ENCODE assay signal across 14 cellular contexts in the genomic region with DNA sequence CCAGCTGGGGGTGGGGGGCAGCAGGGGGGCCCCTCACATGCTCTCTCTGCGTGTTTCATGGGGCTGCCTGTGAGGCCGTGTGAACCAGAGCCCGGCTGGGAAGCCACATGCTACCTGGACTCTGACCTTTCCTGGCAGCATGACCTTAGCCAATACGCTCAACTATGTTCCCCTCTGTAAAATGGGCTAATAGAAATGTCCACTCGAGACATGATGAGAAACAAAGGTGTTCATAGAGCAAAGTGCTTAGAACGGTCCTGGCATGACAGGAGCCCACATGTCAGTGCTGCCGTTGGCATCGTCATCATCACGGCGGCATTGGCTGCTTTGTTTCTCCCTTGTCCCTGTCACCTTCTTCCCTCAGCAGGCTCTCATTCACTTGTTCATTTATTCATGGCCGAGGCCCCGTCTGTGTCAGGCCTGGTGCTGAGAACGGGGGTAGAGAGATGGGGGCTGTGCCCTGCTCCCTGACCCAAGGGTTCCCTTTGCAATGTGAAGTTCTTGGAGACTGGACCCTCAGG.
DNase-seq lines count a peak whose midpoint lies in the region; ATAC-seq and TF ChIP-seq lines count a peak whose summit lies in the region.
"Had no signal": no experiment of that assay in that cellular context is flagged by ENCODE, and none has a peak within 500 bp of the region (broad histone marks: within the 10 kb centered on the region; RNA-seq: fewer than 3 reads in every experiment).

No MANE protein-coding gene starts in this region.

- H3K14ac ChIP-seq in H9 (ENCODE audit: insufficient read depth, low read length), result no peak overlapping the region

- TF ChIP-seq CTCF in H9 (conservative IDR thresholded peaks at IDR 0.05) (no peak), PC-3 (conservative IDR thresholded peaks at IDR 0.05; ENCODE audit: low read depth, low read length) (no peak), dorsolateral prefrontal cortex (IDR thresholded peaks at IDR 0.05 in 54 of 56, conservative IDR thresholded peaks at IDR 0.05 in 2 of 56; ENCODE audit: low read depth in 1 of 56, partially characterized antibody in 56 of 56) (no peak)

- DNase-seq in H9 (no peak), PC-3 (no peak), DMS153 treated with DMSO at 0.1 percent for 48 hours (lab: John Stamatoyannopoulos, UW; ENCODE audit: unreplicated experiment) (no peak), dorsolateral prefrontal cortex (no peak)
- peak in 1 of 9 donors; percentile 12 for DNase-seq in naive thymus-derived CD4-positive, alpha-beta T cell
- DNase-seq: activated CD8-positive, alpha-beta memory T cell treated with anti-CD3 and anti-CD28 coated beads, Interleukin-2, amount 50 U/mL, for 4 hours; effector CD4-positive, alpha-beta T cell; NCI-H1694 treated with DMSO at 0.1 percent for 48 hours; NCI-H748 treated with DMSO at 0.1 percent for 48 hours; stimulated activated CD4-positive, alpha-beta T cell treated with anti-CD3 and anti-CD28 coated beads, Interleukin-4, amount 100 ng/mL, for 4 hours had no signal

- H2BK15ac ChIP-seq in H9 (ENCODE audit: low read depth, low read length), result no peak overlapping the region

- no peak overlapping the region for H2BK5ac ChIP-seq in H9 (ENCODE audit: insufficient read length, low read length)

- POLR2A ChIA-PET in naive thymus-derived CD4-positive, alpha-beta T cell (lab: Charles Lee), result interaction anchor here (0.9 to 66.9 kb wide), 9 partner anchors 7 to 64 kb away, joined by 3 to 3353 read pairs (median 41); no protein-coding TSS in a partner anchor
- POLR2A ChIA-PET in PC-3 (lab: Charles Lee; ENCODE audit: unreplicated experiment), result no interaction called here

- peaks cover 23% of the 10 kb centered on the region for H4K20me1 ChIP-seq in BLaER1
- peaks cover 2% of the 10 kb centered on the region for H4K20me1 ChIP-seq in H9 (ENCODE audit: control insufficient read depth, insufficient read depth, insufficient read length)
- H4K20me1 ChIP-seq in PC-3 (ENCODE audit: low read length), result peaks cover 33% of the 10 kb centered on the region

- H3K27ac Mint-ChIP-seq in H9, result peak overlapping the region; percentile 40 to 77 (median 73); a peak in 2 of 7 replicates
- H3K27ac Mint-ChIP-seq in activated naive CD8-positive, alpha-beta T cell, result peak overlapping the region; percentile 95
- peak overlapping the region; percentile 79 to 100 (median 95) for H3K27ac Mint-ChIP-seq in naive thymus-derived CD4-positive, alpha-beta T cell

- no peaks in the 10 kb centered on the region for H3K23me2 ChIP-seq in H9 (ENCODE audit: insufficient read length, low read depth, low read length, poor library complexity, severe bottlenecking)

- H3K36me3 ChIP-seq in BLaER1, result no peaks in the 10 kb centered on the region
- peaks cover 0 to 6% (median 0%) of the 10 kb centered on the region in 3 experiments for H3K36me3 ChIP-seq in naive thymus-derived CD4-positive, alpha-beta T cell (ENCODE audit: control insufficient read depth in 2 of 3, insufficient read depth in 3 of 3, low read length in 3 of 3)
- H3K36me3 ChIP-seq in PC-3 (ENCODE audit: low read depth, low read length), result peaks cover 11% of the 10 kb centered on the region; the same call in 1 of the 2 replicates
- H3K36me3 ChIP-seq: right atrium auricular region had no signal

- no peak overlapping the region for H2AK5ac ChIP-seq in H9 (ENCODE audit: insufficient read length, low read length)

- ATAC-seq in naive thymus-derived CD4-positive, alpha-beta T cell, result no peak
- no peak for ATAC-seq in PC-3
- no peak for ATAC-seq in HG02763 (IDR thresholded peaks at IDR 0.05; ENCODE audit: unreplicated experiment)

- no peak overlapping the region for H3K23ac ChIP-seq in H9 (ENCODE audit: insufficient read length, low read depth, low read length)

- no peak overlapping the region for H2BK20ac ChIP-seq in H9 (ENCODE audit: low read depth, low read length, poor library complexity, severe bottlenecking)

- H3K9me3 ChIP-seq in BLaER1, result no peaks in the 10 kb centered on the region
- no peaks in the 10 kb centered on the region for H3K9me3 ChIP-seq in H9 (ENCODE audit: control insufficient read depth, low read depth, low read length)
- H3K9me3 ChIP-seq in naive thymus-derived CD4-positive, alpha-beta T cell (ENCODE audit: control insufficient read depth in 2 of 3, low read length in 3 of 3), result no peaks in the 10 kb centered on the region
- no peaks in the 10 kb centered on the region for H3K9me3 ChIP-seq in PC-3 (ENCODE audit: low read length)
- H3K9me3 ChIP-seq: right atrium auricular region had no signal

- H4K91ac ChIP-seq in H9 (ENCODE audit: insufficient read length, low read depth, low read length), result no peak overlapping the region

- peaks cover 2% of the 10 kb centered on the region for H3K79me1 ChIP-seq in H9 (ENCODE audit: insufficient read depth, low read depth, low read length, poor library complexity, severe bottlenecking)

- peaks cover 5% of the 10 kb centered on the region for H3F3A ChIP-seq in PC-3 (ENCODE audit: low read length, unreplicated experiment)

- WGBS in H9 (ENCODE audit: extremely low coverage, insufficient read length, low lambda C conversion rate), result no CpG with 5 or more reads among the region's 13 CpGs

- H3K4me2 ChIP-seq in BLaER1 (peak overlapping the region; percentile 99), H9 (ENCODE audit: insufficient read depth, insufficient read length, low read length) (no peak overlapping the region), PC-3 (ENCODE audit: low read length) (no peak overlapping the region)

- H3K27me3 ChIP-seq in BLaER1 (no peaks in the 10 kb centered on the region), H9 (ENCODE audit: insufficient read depth, low read length) (no peaks in the 10 kb centered on the region), PC-3 (ENCODE audit: low read length) (no peaks in the 10 kb centered on the region), dorsolateral prefrontal cortex (no peaks in the 10 kb centered on the region)
- no peaks in the 10 kb centered on the region for H3K27me3 ChIP-seq in naive thymus-derived CD4-positive, alpha-beta T cell (ENCODE audit: control insufficient read depth in 2 of 2, insufficient read depth in 2 of 2, low read length in 2 of 2)
- H3K27me3 ChIP-seq: right atrium auricular region had no signal

- H3T11ph ChIP-seq in H9 (ENCODE audit: low read length), result no peak overlapping the region

- no peak overlapping the region for H4K8ac ChIP-seq in H9 (replicated peaks; ENCODE audit: insufficient read length, low read depth, low read length)

- no peak overlapping the region for H3K18ac ChIP-seq in H9 (ENCODE audit: insufficient read length, low read depth, low read length)

- H3K27me3 Mint-ChIP-seq in H9 (ENCODE audit: low read depth), result no peaks in the 10 kb centered on the region
- no peaks in the 10 kb centered on the region for H3K27me3 Mint-ChIP-seq in activated naive CD8-positive, alpha-beta T cell
- H3K27me3 Mint-ChIP-seq in naive thymus-derived CD4-positive, alpha-beta T cell, result no peaks in the 10 kb centered on the region

- CTCF ChIA-PET in naive thymus-derived CD4-positive, alpha-beta T cell (lab: Charles Lee), result interaction anchor here (0.5 to 8.9 kb wide), 14 partner anchors 9 to 101 kb away, joined by 3 to 114 read pairs (median 5); no protein-coding TSS in a partner anchor
- CTCF ChIA-PET in PC-3 (lab: Charles Lee), result no interaction called here

- peak overlapping the region; percentile 52 for H3K4me3 ChIP-seq in BLaER1
- peak overlapping the region; percentile 67 for H3K4me3 ChIP-seq in naive thymus-derived CD4-positive, alpha-beta T cell (ENCODE audit: low read length)
- no peak overlapping the region for H3K4me3 ChIP-seq in PC-3 (ENCODE audit: low read length)
- H3K4me3 ChIP-seq in dorsolateral prefrontal cortex, result no peak overlapping the region
- H3K4me3 ChIP-seq: right atrium auricular region had no signal

- H2BK12ac ChIP-seq in H9 (ENCODE audit: insufficient read length, low read depth, low read length), result no peak overlapping the region

- H3K9me3 Mint-ChIP-seq in H9, result no peaks in the 10 kb centered on the region
- no peaks in the 10 kb centered on the region for H3K9me3 Mint-ChIP-seq in activated naive CD8-positive, alpha-beta T cell (ENCODE audit: low read depth)
- peaks cover 0 to 3% (median 0%) of the 10 kb centered on the region in 11 donors for H3K9me3 Mint-ChIP-seq in naive thymus-derived CD4-positive, alpha-beta T cell

- H4K5ac ChIP-seq in H9 (ENCODE audit: insufficient read length, low read depth, low read length), result no peak overlapping the region

- H3K4ac ChIP-seq in H9 (ENCODE audit: low read depth, low read length), result no peak overlapping the region

- no peaks in the 10 kb centered on the region for H3K9me2 ChIP-seq in PC-3 (replicated peaks; ENCODE audit: low read length)

- H3K4me3 Mint-ChIP-seq in H9, result peak overlapping the region in 1 of 2 experiments; percentile 46; a peak in 1 of 5 replicates
- H3K4me3 Mint-ChIP-seq in activated naive CD8-positive, alpha-beta T cell, result peak overlapping the region; percentile 91
- H3K4me3 Mint-ChIP-seq in naive thymus-derived CD4-positive, alpha-beta T cell, result peak overlapping the region; percentile 73 to 98 (median 94)

- H3K4me1 Mint-ChIP-seq in H9, result peaks cover 52 to 81% of the 10 kb centered on the region in 2 experiments
- peaks cover 91% of the 10 kb centered on the region for H3K4me1 Mint-ChIP-seq in activated naive CD8-positive, alpha-beta T cell (ENCODE audit: low read depth)
- H3K4me1 Mint-ChIP-seq in naive thymus-derived CD4-positive, alpha-beta T cell, result peaks cover 60 to 94% (median 86%) of the 10 kb centered on the region in 7 donors

- H3K4me1 ChIP-seq in BLaER1 (peaks cover 100% of the 10 kb centered on the region), H9 (ENCODE audit: insufficient read depth, low read length) (peaks cover 11% of the 10 kb centered on the region; the same call in 1 of the 2 replicates), PC-3 (ENCODE audit: insufficient read depth, low read length) (peaks cover 30% of the 10 kb centered on the region)
- peaks cover 68 to 98% of the 10 kb centered on the region in 2 donors for H3K4me1 ChIP-seq in naive thymus-derived CD4-positive, alpha-beta T cell (ENCODE audit: control insufficient read depth in 2 of 2, insufficient read depth in 2 of 2, low read length in 2 of 2)

- intact Hi-C loops in naive thymus-derived CD4-positive, alpha-beta T cell (cut with micrococcal nuclease), result loop anchor here (5.0 kb wide), 2 partner anchors 35 to 580 kb away; no protein-coding TSS in a partner anchor
- intact Hi-C loops in PC-3 (cut with micrococcal nuclease) (no loop called here), dorsolateral prefrontal cortex (cut with DNase I) (no loop called here)

- no TSS peak for BruUV-seq in PC-3 (replicated peaks; lab: Mats Ljungman, UMichigan)

- H3K9ac ChIP-seq in BLaER1 (peak overlapping the region; percentile 85), H9 (ENCODE audit: extremely low read depth, insufficient read length, low read length) (no peak overlapping the region), PC-3 (ENCODE audit: low read length) (no peak overlapping the region)

- no peak overlapping the region for H2BK120ac ChIP-seq in H9 (ENCODE audit: low read depth, low read length, poor library complexity, severe bottlenecking)

- H3K27ac ChIP-seq in BLaER1, result peak overlapping the region; percentile 99
- no peak overlapping the region for H3K27ac ChIP-seq in H9 (ENCODE audit: insufficient read length, low read depth, low read length)
- H3K27ac ChIP-seq in naive thymus-derived CD4-positive, alpha-beta T cell (ENCODE audit: low read depth, low read length), result peak overlapping the region; percentile 92
- H3K27ac ChIP-seq in PC-3 (ENCODE audit: low read length), result no peak overlapping the region
- peak overlapping the region in 2 of 59 donors; percentile 18 to 91 for H3K27ac ChIP-seq in dorsolateral prefrontal cortex
- H3K27ac ChIP-seq: right atrium auricular region had no signal

- no peak overlapping the region for H2AFZ ChIP-seq in H9 (ENCODE audit: low read length)
- H2AFZ ChIP-seq in PC-3 (ENCODE audit: low read length), result no peak overlapping the region

- no peak overlapping the region for H3K56ac ChIP-seq in H9 (ENCODE audit: insufficient read length, low read depth, low read length)

- H3K79me2 ChIP-seq in H9 (ENCODE audit: insufficient read depth, low read length) (peaks cover 3% of the 10 kb centered on the region; the same call in 1 of the 2 replicates), PC-3 (ENCODE audit: low read length) (peaks cover 91% of the 10 kb centered on the region)

- H3K36me3 Mint-ChIP-seq in H9 (ENCODE audit: insufficient read depth in 1 of 3, low read depth in 3 of 3), result peaks cover 0 to 2% (median 0%) of the 10 kb centered on the region in 3 experiments; a peak in 1 of 7 replicates
- H3K36me3 Mint-ChIP-seq in activated naive CD8-positive, alpha-beta T cell, result no peaks in the 10 kb centered on the region
- H3K36me3 Mint-ChIP-seq in naive thymus-derived CD4-positive, alpha-beta T cell, result peaks cover 0 to 18% (median 0%) of the 10 kb centered on the region in 5 donors

Comparison
In these comparisons a context has a peak if more than half of its experiments do, and no peak if none do; other contexts are left out.
1. H3K27ac ChIP-seq: peak in BLaER1 (single experiment) and naive thymus-derived CD4-positive, alpha-beta T cell (single experiment); none in H9 (single experiment) and PC-3 (single experiment).
2. H3K4me3 ChIP-seq: peak in BLaER1 (single experiment) and naive thymus-derived CD4-positive, alpha-beta T cell (single experiment); none in PC-3 (single experiment) and dorsolateral prefrontal cortex (0 of 59).
3. intact Hi-C loops: an anchor here in naive thymus-derived CD4-positive, alpha-beta T cell (5.0 kb wide); none called in PC-3 and dorsolateral prefrontal cortex.
4. Peak in every context shown above with its lines, with median percentiles within 50 percentile points of each other: H3K27ac Mint-ChIP-seq.